In genomic region chr1:201468844-201469644, GRCh38 we compare ENCODE assay signal across 8 cellular contexts. TPM values are rescaled to one million over a fixed set of nuclear protein-coding genes. Genes with fewer than 3 reads are reported as not detected.
A peak's percentile ranks its signal among the peaks of the same experiment; 100 is the strongest.
DNase-seq lines count a peak whose midpoint lies in the region; ATAC-seq and TF ChIP-seq lines count a peak whose summit lies in the region.

Gene PHLDA3, minus strand, starts transcription at chr1:201469188. Its CDS starts 402 bp downstream, at chr1:201468786.

- H3K36me3 ChIP-seq in GM23338 (ENCODE audit: insufficient read depth), result no peaks in the 10 kb centered on the region; the same call in 1 of the 2 replicates
- H3K36me3 ChIP-seq in MM.1S (replicated peaks; ENCODE audit: insufficient read depth, low read length), result no peaks in the 10 kb centered on the region
- peaks cover 32% of the 10 kb centered on the region for H3K36me3 ChIP-seq in skeletal muscle satellite cell (ENCODE audit: insufficient read depth, low read length)

- H3K4me2 ChIP-seq in GM23338 (peak within 1 kb of the TSS; percentile 96), MM.1S (ENCODE audit: low read depth, low read length) (peak within 1 kb of the TSS; percentile 86), skeletal muscle satellite cell (ENCODE audit: low read length) (peak within 1 kb of the TSS; percentile 99)

- H3K27me3 ChIP-seq in GM23338 (ENCODE audit: insufficient read depth) (peaks cover 43% of the 10 kb centered on the region), MM.1S (replicated peaks; ENCODE audit: insufficient read depth, low read length) (peaks cover 38% of the 10 kb centered on the region), skeletal muscle satellite cell (ENCODE audit: control insufficient read depth, insufficient read depth, low read length) (no peaks in the 10 kb centered on the region)

- H3K27ac ChIP-seq in GM23338 (ENCODE audit: low read depth) (no peak within 1 kb of the TSS), MM.1S (ENCODE audit: low read length) (no peak within 1 kb of the TSS), caudate nucleus (ENCODE audit: low read depth, low read length) (peak within 1 kb of the TSS; percentile 69)

- H3K9me2 ChIP-seq in GM23338 (ENCODE audit: insufficient read depth), result 0 out of 2 replicates have a peak, but pooled peaks cover 6% of the 10 kb centered on the region
- no peaks in the 10 kb centered on the region for H3K9me2 ChIP-seq in MM.1S (replicated peaks; ENCODE audit: insufficient read depth, low read length)

- peaks cover 7% of the 10 kb centered on the region; the same call in 1 of the 2 replicates for H3F3A ChIP-seq in GM23338 (replicated peaks; ENCODE audit: low read depth)
- H3F3A ChIP-seq in MM.1S (ENCODE audit: insufficient read depth, low read length), result no peaks in the 10 kb centered on the region

- H3K27me3 Mint-ChIP-seq in GM23338 (ENCODE audit: insufficient read depth, low read depth, poor library complexity) (peaks cover 42% of the 10 kb centered on the region), immature natural killer cell (ENCODE audit: low read depth in 3 of 3) (peaks cover 2 to 24% (median 12%) of the 10 kb centered on the region in 3 donors)

- H3K36me3 Mint-ChIP-seq in GM23338 (ENCODE audit: low read depth) (peaks cover 25% of the 10 kb centered on the region), immature natural killer cell (no peaks in the 10 kb centered on the region)

- ATAC-seq in GM23338, result peak; percentile 81

- H3K4me3 ChIP-seq in GM23338 (peak within 1 kb of the TSS; percentile 88), MM.1S (ENCODE audit: low read length) (peak within 1 kb of the TSS; percentile 64), skeletal muscle satellite cell (ENCODE audit: low read length) (peak within 1 kb of the TSS; percentile 98)

- DNase-seq in GM03348 (ENCODE audit: low spot score) (peak; percentile 96), GM23338 (ENCODE audit: low spot score) (peak; percentile 89), MM.1S (peak; percentile 67), caudate nucleus (lab: John Stamatoyannopoulos, UW) (peak in 59 of 61 donors; percentile 19 to 93 (median 80)), immature natural killer cell (peak in 2 of 3 donors; percentile 6 to 44)
- no peak for DNase-seq in effector CD8-positive, alpha-beta T cell (lab: John Stamatoyannopoulos, UW)

- H3K9me3 ChIP-seq in MM.1S (replicated peaks; ENCODE audit: insufficient read depth, low read length) (no peaks in the 10 kb centered on the region), skeletal muscle satellite cell (replicated peaks; ENCODE audit: low read length) (no peaks in the 10 kb centered on the region)

- H3K9ac ChIP-seq in MM.1S (ENCODE audit: low read length) (no peak within 1 kb of the TSS), skeletal muscle satellite cell (ENCODE audit: low read depth, low read length) (peak within 1 kb of the TSS; percentile 98)

- intact Hi-C loops in T-helper 1 cell treated with Interleukin-12 subunit alpha and Interleukin-12 subunit beta and Interleukin-4 antibody, amounts not matched to agents 30 ng/mL and 1 ng/mL, for 36 hours (cut with micrococcal nuclease), result loop anchor here (1.0 to 5.0 kb wide), 4 partner anchors 11 to 38 kb away; partner anchors contain the start of gene CSRP1

- H3K4me3 Mint-ChIP-seq in GM23338 (peak within 1 kb of the TSS; percentile 73), immature natural killer cell (peak within 1 kb of the TSS in 4 of 5 donors; percentile 42 to 74 (median 56))

- H4K20me1 ChIP-seq in GM23338 (replicated peaks; ENCODE audit: insufficient read depth) (peaks cover 2% of the 10 kb centered on the region), MM.1S (ENCODE audit: insufficient read depth, low read length) (no peaks in the 10 kb centered on the region)

- no peak within 1 kb of the TSS for H3K27ac Mint-ChIP-seq in GM23338
- H3K27ac Mint-ChIP-seq in immature natural killer cell, result no peak within 1 kb of the TSS

- H3K4me1 Mint-ChIP-seq in GM23338, result peaks cover 14% of the 10 kb centered on the region
- peaks cover 0 to 6% of the 10 kb centered on the region in 2 donors for H3K4me1 Mint-ChIP-seq in immature natural killer cell

- no peak for TF ChIP-seq CTCF in GM23338 (conservative IDR thresholded peaks at IDR 0.05; ENCODE audit: low read depth in 2 of 2)
- no peak for TF ChIP-seq CTCF in MM.1S (IDR thresholded peaks at IDR 0.05; ENCODE audit: low read length)

- H3K79me2 ChIP-seq in GM23338 (replicated peaks; ENCODE audit: insufficient read depth) (peaks cover 19% of the 10 kb centered on the region), MM.1S (ENCODE audit: low read length) (no peaks in the 10 kb centered on the region)

- H3K9me3 Mint-ChIP-seq in GM23338 (no peaks in the 10 kb centered on the region), immature natural killer cell (no peaks in the 10 kb centered on the region)

- H3K4me1 ChIP-seq in GM23338 (ENCODE audit: insufficient read depth), result peaks cover 6% of the 10 kb centered on the region
- H3K4me1 ChIP-seq in MM.1S (ENCODE audit: low read length), result no peaks in the 10 kb centered on the region
- peaks cover 41% of the 10 kb centered on the region for H3K4me1 ChIP-seq in skeletal muscle satellite cell (ENCODE audit: control insufficient read depth, insufficient read depth, low read length)

- peak within 1 kb of the TSS; percentile 96 for H2AFZ ChIP-seq in GM23338
- H2AFZ ChIP-seq in MM.1S (ENCODE audit: low read length), result peak within 1 kb of the TSS; percentile 64

TF ChIP-seq in GM23338, 12 proteins besides CTCF, POLR2A, EP300 and RAD21 (continues in another document):
- TF ChIP-seq JUNB (IDR thresholded peaks at IDR 0.05; ENCODE audit: unreplicated experiment), result no peak
- TF ChIP-seq EZH2phosphoT487 (IDR thresholded peaks at IDR 0.05; ENCODE audit: unreplicated experiment), result no peak
- TF ChIP-seq EZH2 (IDR thresholded peaks at IDR 0.05; ENCODE audit: low read depth, unreplicated experiment), result peak; percentile 36
- TF ChIP-seq NANOG (IDR thresholded peaks at IDR 0.05; ENCODE audit: borderline replicate concordance), result no peak
- no peak for TF ChIP-seq ZNF331 (CRISPR knock-in tag; IDR thresholded peaks at IDR 0.05; ENCODE audit: low read depth)
- no peak for TF ChIP-seq REST (IDR thresholded peaks at IDR 0.05; ENCODE audit: unreplicated experiment)
- TF ChIP-seq ZNF114 (CRISPR knock-in tag; IDR thresholded peaks at IDR 0.05), result no peak
- no peak for TF ChIP-seq ETS1 (IDR thresholded peaks at IDR 0.05)
- TF ChIP-seq CREB1 (CRISPR knock-in tag; IDR thresholded peaks at IDR 0.05; ENCODE audit: low read depth), result no peak
- TF ChIP-seq STAT1 (IDR thresholded peaks at IDR 0.05; ENCODE audit: unreplicated experiment), result no peak

RNA-seq across cellular contexts. Expression of gene PHLDA3, which starts in this region (rescaled TPM):
- total RNA-seq in GM23338 (2014; rRNA removed; shearing (Covaris generic)), result 87.4 and 111 TPM in 2 replicates
- polyA plus RNA-seq in GM23338 (2016; fragmentation: Nextera tagmentation; extraction: Ambion mirVana) (37.5 and 38.9 TPM in 2 replicates), immature natural killer cell (10 to 100 TPM in 1 of 3 donors, under 1 TPM in 1, not detected in 1; 0.62 to 10.8 TPM)
- 28.1 and 29.4 TPM in 2 replicates for total RNA-seq in T-helper 1 cell treated with Interleukin-12 subunit alpha and Interleukin-12 subunit beta and Interleukin-4 antibody, amounts not matched to agents 30 ng/mL and 1 ng/mL, for 36 hours
- total RNA-seq in skeletal muscle satellite cell (2012; rRNA removed), result 43.2 and 47.4 TPM in 2 replicates
